1 cellular context compared by ENCODE assay signal in the genomic region with DNA sequence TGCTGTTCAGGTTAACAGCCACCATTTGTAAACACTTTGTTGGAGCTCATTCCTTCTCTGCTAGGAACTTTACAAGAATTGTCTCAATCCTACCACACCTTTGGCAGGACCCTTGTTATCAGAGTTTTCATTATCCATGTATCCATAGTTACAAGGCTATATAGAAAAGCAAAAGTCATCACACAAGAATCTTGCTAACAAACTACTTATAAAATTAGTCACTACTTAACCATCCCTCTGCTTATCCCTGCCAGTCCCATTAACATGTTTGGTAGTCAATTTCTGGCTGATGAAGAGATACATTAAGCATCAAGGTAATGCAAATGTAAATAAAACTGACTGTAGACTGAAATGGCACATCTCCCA.
TF ChIP-seq lines count a peak whose summit lies in the region.

No MANE protein-coding gene starts in this region.

TF ChIP-seq in HepG2, 621 proteins besides CTCF, POLR2A, EP300 and RAD21:
- TF ChIP-seq CREB1 (IDR thresholded peaks at IDR 0.05): no peak
- 0 out of 2 replicates have a peak, but pooled peaks have one; percentile 13 for TF ChIP-seq CREB1 (CRISPR knock-in tag; IDR thresholded peaks at IDR 0.05)
- TF ChIP-seq, protein P1, sequence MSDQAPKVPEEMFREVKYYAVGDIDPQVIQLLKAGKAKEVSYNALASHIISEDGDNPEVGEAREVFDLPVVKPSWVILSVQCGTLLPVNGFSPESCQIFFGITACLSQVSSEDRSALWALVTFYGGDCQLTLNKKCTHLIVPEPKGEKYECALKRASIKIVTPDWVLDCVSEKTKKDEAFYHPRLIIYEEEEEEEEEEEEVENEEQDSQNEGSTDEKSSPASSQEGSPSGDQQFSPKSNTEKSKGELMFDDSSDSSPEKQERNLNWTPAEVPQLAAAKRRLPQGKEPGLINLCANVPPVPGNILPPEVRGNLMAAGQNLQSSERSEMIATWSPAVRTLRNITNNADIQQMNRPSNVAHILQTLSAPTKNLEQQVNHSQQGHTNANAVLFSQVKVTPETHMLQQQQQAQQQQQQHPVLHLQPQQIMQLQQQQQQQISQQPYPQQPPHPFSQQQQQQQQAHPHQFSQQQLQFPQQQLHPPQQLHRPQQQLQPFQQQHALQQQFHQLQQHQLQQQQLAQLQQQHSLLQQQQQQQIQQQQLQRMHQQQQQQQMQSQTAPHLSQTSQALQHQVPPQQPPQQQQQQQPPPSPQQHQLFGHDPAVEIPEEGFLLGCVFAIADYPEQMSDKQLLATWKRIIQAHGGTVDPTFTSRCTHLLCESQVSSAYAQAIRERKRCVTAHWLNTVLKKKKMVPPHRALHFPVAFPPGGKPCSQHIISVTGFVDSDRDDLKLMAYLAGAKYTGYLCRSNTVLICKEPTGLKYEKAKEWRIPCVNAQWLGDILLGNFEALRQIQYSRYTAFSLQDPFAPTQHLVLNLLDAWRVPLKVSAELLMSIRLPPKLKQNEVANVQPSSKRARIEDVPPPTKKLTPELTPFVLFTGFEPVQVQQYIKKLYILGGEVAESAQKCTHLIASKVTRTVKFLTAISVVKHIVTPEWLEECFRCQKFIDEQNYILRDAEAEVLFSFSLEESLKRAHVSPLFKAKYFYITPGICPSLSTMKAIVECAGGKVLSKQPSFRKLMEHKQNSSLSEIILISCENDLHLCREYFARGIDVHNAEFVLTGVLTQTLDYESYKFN (CRISPR knock-in tag; conservative IDR thresholded peaks at IDR 0.05): no peak
- TF ChIP-seq, protein P2, sequence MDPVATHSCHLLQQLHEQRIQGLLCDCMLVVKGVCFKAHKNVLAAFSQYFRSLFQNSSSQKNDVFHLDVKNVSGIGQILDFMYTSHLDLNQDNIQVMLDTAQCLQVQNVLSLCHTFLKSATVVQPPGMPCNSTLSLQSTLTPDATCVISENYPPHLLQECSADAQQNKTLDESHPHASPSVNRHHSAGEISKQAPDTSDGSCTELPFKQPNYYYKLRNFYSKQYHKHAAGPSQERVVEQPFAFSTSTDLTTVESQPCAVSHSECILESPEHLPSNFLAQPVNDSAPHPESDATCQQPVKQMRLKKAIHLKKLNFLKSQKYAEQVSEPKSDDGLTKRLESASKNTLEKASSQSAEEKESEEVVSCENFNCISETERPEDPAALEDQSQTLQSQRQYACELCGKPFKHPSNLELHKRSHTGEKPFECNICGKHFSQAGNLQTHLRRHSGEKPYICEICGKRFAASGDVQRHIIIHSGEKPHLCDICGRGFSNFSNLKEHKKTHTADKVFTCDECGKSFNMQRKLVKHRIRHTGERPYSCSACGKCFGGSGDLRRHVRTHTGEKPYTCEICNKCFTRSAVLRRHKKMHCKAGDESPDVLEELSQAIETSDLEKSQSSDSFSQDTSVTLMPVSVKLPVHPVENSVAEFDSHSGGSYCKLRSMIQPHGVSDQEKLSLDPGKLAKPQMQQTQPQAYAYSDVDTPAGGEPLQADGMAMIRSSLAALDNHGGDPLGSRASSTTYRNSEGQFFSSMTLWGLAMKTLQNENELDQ (CRISPR knock-in tag; IDR thresholded peaks at IDR 0.05; ENCODE audit: borderline replicate concordance): no peak
- TF ChIP-seq ZNF337 (CRISPR knock-in tag; IDR thresholded peaks at IDR 0.05; ENCODE audit: borderline replicate concordance, low read depth): no peak
- no peak for TF ChIP-seq CREM (IDR thresholded peaks at IDR 0.05)
- no peak for TF ChIP-seq CREM (CRISPR knock-in tag; IDR thresholded peaks at IDR 0.05)
- no peak for TF ChIP-seq ZNF44 (CRISPR knock-in tag; IDR thresholded peaks at IDR 0.05)
- TF ChIP-seq, protein P3, sequence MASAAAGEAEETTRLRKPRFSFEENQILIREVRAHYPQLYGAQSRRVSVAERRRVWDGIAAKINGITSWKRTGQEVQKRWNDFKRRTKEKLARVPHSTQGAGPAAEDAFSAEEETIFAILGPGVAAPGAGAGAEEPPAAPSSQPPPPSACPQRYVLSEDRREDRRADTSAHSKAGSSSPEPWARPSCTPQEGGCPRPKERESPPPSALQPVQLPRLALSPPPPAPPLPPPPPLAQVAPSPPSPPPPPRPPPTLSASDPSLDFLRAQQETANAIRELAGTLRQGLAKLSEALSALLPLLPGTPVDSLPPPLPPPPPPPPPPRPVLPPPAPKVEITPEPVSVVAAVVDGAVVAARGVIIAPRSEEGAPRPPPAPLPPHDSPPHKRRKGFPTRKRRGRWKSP (CRISPR knock-in tag; IDR thresholded peaks at IDR 0.05): no peak
- TF ChIP-seq, protein P4, sequence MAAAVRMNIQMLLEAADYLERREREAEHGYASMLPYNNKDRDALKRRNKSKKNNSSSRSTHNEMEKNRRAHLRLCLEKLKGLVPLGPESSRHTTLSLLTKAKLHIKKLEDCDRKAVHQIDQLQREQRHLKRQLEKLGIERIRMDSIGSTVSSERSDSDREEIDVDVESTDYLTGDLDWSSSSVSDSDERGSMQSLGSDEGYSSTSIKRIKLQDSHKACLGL (CRISPR knock-in tag; IDR thresholded peaks at IDR 0.05): no peak
- TF ChIP-seq ZNF75D (CRISPR knock-in tag; IDR thresholded peaks at IDR 0.05; ENCODE audit: borderline replicate concordance): no peak
- TF ChIP-seq, protein P5, sequence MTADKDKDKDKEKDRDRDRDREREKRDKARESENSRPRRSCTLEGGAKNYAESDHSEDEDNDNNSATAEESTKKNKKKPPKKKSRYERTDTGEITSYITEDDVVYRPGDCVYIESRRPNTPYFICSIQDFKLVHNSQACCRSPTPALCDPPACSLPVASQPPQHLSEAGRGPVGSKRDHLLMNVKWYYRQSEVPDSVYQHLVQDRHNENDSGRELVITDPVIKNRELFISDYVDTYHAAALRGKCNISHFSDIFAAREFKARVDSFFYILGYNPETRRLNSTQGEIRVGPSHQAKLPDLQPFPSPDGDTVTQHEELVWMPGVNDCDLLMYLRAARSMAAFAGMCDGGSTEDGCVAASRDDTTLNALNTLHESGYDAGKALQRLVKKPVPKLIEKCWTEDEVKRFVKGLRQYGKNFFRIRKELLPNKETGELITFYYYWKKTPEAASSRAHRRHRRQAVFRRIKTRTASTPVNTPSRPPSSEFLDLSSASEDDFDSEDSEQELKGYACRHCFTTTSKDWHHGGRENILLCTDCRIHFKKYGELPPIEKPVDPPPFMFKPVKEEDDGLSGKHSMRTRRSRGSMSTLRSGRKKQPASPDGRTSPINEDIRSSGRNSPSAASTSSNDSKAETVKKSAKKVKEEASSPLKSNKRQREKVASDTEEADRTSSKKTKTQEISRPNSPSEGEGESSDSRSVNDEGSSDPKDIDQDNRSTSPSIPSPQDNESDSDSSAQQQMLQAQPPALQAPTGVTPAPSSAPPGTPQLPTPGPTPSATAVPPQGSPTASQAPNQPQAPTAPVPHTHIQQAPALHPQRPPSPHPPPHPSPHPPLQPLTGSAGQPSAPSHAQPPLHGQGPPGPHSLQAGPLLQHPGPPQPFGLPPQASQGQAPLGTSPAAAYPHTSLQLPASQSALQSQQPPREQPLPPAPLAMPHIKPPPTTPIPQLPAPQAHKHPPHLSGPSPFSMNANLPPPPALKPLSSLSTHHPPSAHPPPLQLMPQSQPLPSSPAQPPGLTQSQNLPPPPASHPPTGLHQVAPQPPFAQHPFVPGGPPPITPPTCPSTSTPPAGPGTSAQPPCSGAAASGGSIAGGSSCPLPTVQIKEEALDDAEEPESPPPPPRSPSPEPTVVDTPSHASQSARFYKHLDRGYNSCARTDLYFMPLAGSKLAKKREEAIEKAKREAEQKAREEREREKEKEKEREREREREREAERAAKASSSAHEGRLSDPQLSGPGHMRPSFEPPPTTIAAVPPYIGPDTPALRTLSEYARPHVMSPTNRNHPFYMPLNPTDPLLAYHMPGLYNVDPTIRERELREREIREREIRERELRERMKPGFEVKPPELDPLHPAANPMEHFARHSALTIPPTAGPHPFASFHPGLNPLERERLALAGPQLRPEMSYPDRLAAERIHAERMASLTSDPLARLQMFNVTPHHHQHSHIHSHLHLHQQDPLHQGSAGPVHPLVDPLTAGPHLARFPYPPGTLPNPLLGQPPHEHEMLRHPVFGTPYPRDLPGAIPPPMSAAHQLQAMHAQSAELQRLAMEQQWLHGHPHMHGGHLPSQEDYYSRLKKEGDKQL (CRISPR knock-in tag; IDR thresholded peaks at IDR 0.05; ENCODE audit: low read depth): no peak
- TF ChIP-seq ZNF839 (CRISPR knock-in tag; IDR thresholded peaks at IDR 0.05; ENCODE audit: borderline replicate concordance): no peak
- peak; percentile 7; the same call in 1 of the 2 replicates for TF ChIP-seq THAP11 (CRISPR knock-in tag; IDR thresholded peaks at IDR 0.05)
- TF ChIP-seq, protein P6, sequence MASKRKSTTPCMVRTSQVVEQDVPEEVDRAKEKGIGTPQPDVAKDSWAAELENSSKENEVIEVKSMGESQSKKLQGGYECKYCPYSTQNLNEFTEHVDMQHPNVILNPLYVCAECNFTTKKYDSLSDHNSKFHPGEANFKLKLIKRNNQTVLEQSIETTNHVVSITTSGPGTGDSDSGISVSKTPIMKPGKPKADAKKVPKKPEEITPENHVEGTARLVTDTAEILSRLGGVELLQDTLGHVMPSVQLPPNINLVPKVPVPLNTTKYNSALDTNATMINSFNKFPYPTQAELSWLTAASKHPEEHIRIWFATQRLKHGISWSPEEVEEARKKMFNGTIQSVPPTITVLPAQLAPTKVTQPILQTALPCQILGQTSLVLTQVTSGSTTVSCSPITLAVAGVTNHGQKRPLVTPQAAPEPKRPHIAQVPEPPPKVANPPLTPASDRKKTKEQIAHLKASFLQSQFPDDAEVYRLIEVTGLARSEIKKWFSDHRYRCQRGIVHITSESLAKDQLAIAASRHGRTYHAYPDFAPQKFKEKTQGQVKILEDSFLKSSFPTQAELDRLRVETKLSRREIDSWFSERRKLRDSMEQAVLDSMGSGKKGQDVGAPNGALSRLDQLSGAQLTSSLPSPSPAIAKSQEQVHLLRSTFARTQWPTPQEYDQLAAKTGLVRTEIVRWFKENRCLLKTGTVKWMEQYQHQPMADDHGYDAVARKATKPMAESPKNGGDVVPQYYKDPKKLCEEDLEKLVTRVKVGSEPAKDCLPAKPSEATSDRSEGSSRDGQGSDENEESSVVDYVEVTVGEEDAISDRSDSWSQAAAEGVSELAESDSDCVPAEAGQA (IDR thresholded peaks at IDR 0.05; ENCODE audit: low read depth): no peak
- TF ChIP-seq, protein P6 (CRISPR knock-in tag; IDR thresholded peaks at IDR 0.05; ENCODE audit: borderline replicate concordance): no peak
- no peak for TF ChIP-seq HOXA7 (CRISPR knock-in tag; IDR thresholded peaks at IDR 0.05)
- TF ChIP-seq, protein P7, sequence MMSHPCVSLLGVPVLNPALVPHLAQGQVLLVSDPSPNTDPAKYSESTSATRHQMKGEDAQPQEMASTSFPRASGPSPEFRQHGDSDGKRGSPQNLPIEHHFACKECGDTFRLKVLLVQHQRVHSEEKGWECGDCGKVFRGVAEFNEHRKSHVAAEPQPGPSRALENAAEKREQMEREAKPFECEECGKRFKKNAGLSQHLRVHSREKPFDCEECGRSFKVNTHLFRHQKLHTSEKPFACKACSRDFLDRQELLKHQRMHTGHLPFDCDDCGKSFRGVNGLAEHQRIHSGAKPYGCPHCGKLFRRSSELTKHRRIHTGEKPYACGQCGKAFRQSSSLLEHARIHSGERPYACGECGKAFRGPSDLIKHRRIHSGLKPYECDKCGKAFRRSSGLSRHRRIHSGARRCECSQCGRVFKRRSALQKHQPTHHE (CRISPR knock-in tag; IDR thresholded peaks at IDR 0.05; ENCODE audit: borderline replicate concordance): no peak
- no peak for TF ChIP-seq ZSCAN12 (CRISPR knock-in tag; IDR thresholded peaks at IDR 0.05)
- no peak for TF ChIP-seq ZNF546 (CRISPR knock-in tag; conservative IDR thresholded peaks at IDR 0.05)
- TF ChIP-seq, protein P8, sequence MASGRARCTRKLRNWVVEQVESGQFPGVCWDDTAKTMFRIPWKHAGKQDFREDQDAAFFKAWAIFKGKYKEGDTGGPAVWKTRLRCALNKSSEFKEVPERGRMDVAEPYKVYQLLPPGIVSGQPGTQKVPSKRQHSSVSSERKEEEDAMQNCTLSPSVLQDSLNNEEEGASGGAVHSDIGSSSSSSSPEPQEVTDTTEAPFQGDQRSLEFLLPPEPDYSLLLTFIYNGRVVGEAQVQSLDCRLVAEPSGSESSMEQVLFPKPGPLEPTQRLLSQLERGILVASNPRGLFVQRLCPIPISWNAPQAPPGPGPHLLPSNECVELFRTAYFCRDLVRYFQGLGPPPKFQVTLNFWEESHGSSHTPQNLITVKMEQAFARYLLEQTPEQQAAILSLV (CRISPR knock-in tag; IDR thresholded peaks at IDR 0.05; ENCODE audit: borderline replicate concordance): no peak
- no peak for TF ChIP-seq RARG (CRISPR knock-in tag; IDR thresholded peaks at IDR 0.05; ENCODE audit: low read depth)
- TF ChIP-seq ZNF260 (CRISPR knock-in tag; IDR thresholded peaks at IDR 0.05; ENCODE audit: borderline replicate concordance, low read depth): no peak
- TF ChIP-seq ZNF468 (CRISPR knock-in tag; IDR thresholded peaks at IDR 0.05): no peak
- TF ChIP-seq KAT7 (CRISPR knock-in tag; IDR thresholded peaks at IDR 0.05; ENCODE audit: borderline replicate concordance): 0 out of 2 replicates have a peak, but pooled peaks have one; percentile 5
- no peak for TF ChIP-seq RCOR2 (CRISPR knock-in tag; IDR thresholded peaks at IDR 0.05)
- TF ChIP-seq ZNF292 (CRISPR knock-in tag; IDR thresholded peaks at IDR 0.05; ENCODE audit: borderline replicate concordance, low read depth): no peak
- no peak for TF ChIP-seq RBAK (CRISPR knock-in tag; IDR thresholded peaks at IDR 0.05)
- no peak for TF ChIP-seq ZNF629 (CRISPR knock-in tag; conservative IDR thresholded peaks at IDR 0.05)
